Comparison of ENCODE assay signal across 20 cellular contexts in genomic region chr13:51237887-51238286, GRCh38.
"Had no signal": no experiment of that assay in that cellular context is flagged by ENCODE, and none has a peak within 500 bp of the region (broad histone marks: within the 10 kb centered on the region; RNA-seq: fewer than 3 reads in every experiment).

No MANE protein-coding gene starts in this region.

- DNase-seq: activated CD8-positive, alpha-beta memory T cell treated with anti-CD3 and anti-CD28 coated beads, Interleukin-2, amount 50 U/mL, for 48 hours; activated naive CD4-positive, alpha-beta T cell; activated naive CD8-positive, alpha-beta T cell treated with anti-CD3 and anti-CD28 coated beads for 36 hours; activated T-cell treated with anti-CD3 and anti-CD28 coated beads, Interleukin-2, amount 50 U/mL, for 4 hours; amniotic stem cell; kidney glomerular epithelial cell; naive B cell; occipital lobe; retina; spleen; stimulated activated CD4-positive, alpha-beta T cell treated with anti-CD3 and anti-CD28 coated beads, Interleukin-4, amount 100 ng/mL, for 24 hours; stimulated activated naive CD4-positive, alpha-beta T cell treated with Interleukin-2 at 50 U/mL for 16 hours; T1000; upper lobe of right lung had no signal

- H3K4me3 Mint-ChIP-seq: activated naive CD8-positive, alpha-beta T cell treated with anti-CD3 and anti-CD28 coated beads for 36 hours; activated T-cell treated with anti-CD3 and anti-CD28 coated beads, Interleukin-2, amount 50 U/mL, for 4 hours; memory B cell; naive B cell; neural crest cell; WTC11 had no signal

- H3K36me3 Mint-ChIP-seq: activated naive CD8-positive, alpha-beta T cell treated with anti-CD3 and anti-CD28 coated beads for 36 hours; memory B cell; naive B cell had no signal

- H3K27me3 ChIP-seq: breast epithelium, spleen, upper lobe of right lung had no signal

- H3K27ac ChIP-seq: breast epithelium, coronary artery, upper lobe of right lung had no signal

- H3K9me3 Mint-ChIP-seq: activated naive CD8-positive, alpha-beta T cell treated with anti-CD3 and anti-CD28 coated beads for 36 hours; activated T-cell treated with anti-CD3 and anti-CD28 coated beads, Interleukin-2, amount 50 U/mL, for 4 hours; activated T-helper 2 cell treated with anti-CD3 and anti-CD28 coated beads, Interferon-gamma antibody, Interleukin-2, Interleukin-4, amounts not matched to agents 10 μg/mL and 5 μg/mL and 100 μg/mL, durations not matched to agents 14 hours and 24 hours and 36 hours; memory B cell; neural crest cell; WTC11 had no signal

- H3K4me1 Mint-ChIP-seq: activated naive CD8-positive, alpha-beta T cell treated with anti-CD3 and anti-CD28 coated beads for 36 hours had no signal

- H3K4me3 ChIP-seq: breast epithelium, coronary artery, spleen, upper lobe of right lung had no signal

- H3K4me1 ChIP-seq: breast epithelium, upper lobe of right lung had no signal

- H3K9me3 ChIP-seq: breast epithelium, upper lobe of right lung had no signal

- H3K27ac Mint-ChIP-seq: activated naive CD8-positive, alpha-beta T cell treated with anti-CD3 and anti-CD28 coated beads for 36 hours; activated T-helper 2 cell treated with anti-CD3 and anti-CD28 coated beads, Interferon-gamma antibody, Interleukin-2, Interleukin-4, amounts not matched to agents 10 μg/mL and 5 μg/mL and 100 μg/mL, durations not matched to agents 14 hours and 24 hours and 36 hours; memory B cell; naive B cell had no signal

- H3K36me3 ChIP-seq: breast epithelium, upper lobe of right lung had no signal
